8 cellular contexts compared by ENCODE assay signal in the genomic region with DNA sequence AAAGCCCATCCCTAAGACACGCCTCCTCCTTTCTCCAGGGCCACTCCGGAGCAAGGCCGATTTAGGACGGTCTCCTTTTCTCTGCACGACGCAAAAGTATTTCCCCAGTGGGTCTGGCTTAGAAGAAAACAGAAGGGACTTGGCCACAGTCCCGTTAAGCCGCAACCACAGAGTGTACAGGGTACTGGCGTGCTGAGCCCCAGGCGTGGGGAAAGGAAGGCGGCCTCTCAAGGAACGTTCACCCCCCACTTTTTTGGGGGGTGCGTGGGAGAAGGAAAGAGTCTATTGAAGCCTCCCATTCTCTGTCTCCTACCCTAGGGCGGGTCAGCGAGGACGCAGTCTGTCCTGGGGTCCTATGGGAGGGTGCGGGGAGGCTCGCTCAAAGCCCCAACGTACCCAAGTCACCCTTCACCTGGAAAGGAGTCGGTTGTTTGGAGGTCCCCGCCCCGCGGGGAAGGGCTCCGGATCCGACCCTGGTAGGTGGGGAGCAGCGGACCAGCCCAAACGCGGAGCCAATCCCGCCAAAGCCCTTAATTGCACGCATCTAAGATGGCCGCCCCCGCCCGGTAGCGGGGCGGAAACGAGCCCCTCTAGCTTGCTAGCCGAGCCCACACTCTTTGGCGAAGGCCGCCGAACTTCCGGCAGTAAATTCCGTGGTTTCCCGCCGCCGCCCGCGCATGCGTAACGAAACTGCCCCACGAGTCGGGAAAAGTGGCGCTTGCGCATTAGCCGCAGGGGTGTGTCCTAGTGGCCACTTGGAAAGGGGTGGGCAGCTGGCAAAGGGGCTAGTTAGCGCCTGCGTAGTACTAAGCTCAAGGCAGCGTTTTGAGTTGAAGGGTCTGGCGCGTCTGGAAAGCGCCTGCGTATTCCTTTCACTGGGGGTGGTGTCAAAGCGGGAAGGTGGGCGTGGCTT. TPM values are rescaled to one million over a fixed set of nuclear protein-coding genes. Genes with fewer than 3 reads are reported as not detected.
DNase-seq lines count a peak whose midpoint lies in the region; ATAC-seq and TF ChIP-seq lines count a peak whose summit lies in the region.

A gene with protein sequence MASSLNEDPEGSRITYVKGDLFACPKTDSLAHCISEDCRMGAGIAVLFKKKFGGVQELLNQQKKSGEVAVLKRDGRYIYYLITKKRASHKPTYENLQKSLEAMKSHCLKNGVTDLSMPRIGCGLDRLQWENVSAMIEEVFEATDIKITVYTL (minus strand): TSS at position 434 of the 913 bp plus-strand sequence. CDS start 722 bp downstream, outside the sequence.

- H3F3A ChIP-seq in SK-N-SH (replicated peaks; ENCODE audit: insufficient read depth) = peaks cover 28% of the 10 kb centered on the region

- H3K4me1 ChIP-seq in SK-N-SH (ENCODE audit: control insufficient read depth in 1 of 2, insufficient read depth in 2 of 2, low read depth in 1 of 2, low read length in 1 of 2) = peaks cover 20 to 23% of the 10 kb centered on the region in 2 experiments

- CTCF ChIA-PET in SK-N-SH (lab: Yijun Ruan, JAX) = interaction anchor here (1.2 kb wide), 1 partner anchor 47 kb away, joined by 3 read pairs; no protein-coding TSS in a partner anchor

- POLR2A ChIA-PET in SK-N-SH (lab: Yijun Ruan, JAX) = interaction anchor here (0.8 to 1.4 kb wide), 3 partner anchors 9 to 485 kb away, joined by 3 to 6 read pairs (median 4); a partner anchor contains a TSS

- H2AFZ ChIP-seq in SK-N-SH (ENCODE audit: low read depth) = peak within 1 kb of the TSS; percentile 91

- H3K4me3 ChIP-seq in GM06990 (replicated peaks; ENCODE audit: low read depth, low read length) = peak within 1 kb of the TSS; percentile 100
- peak within 1 kb of the TSS; percentile 90 to 99 for H3K4me3 ChIP-seq in SK-N-SH (ENCODE audit: low read depth in 2 of 2, low read length in 1 of 2)

- peak within 1 kb of the TSS; percentile 83 for H3K4me2 ChIP-seq in SK-N-SH

- peak in 1 of 2 experiments; percentile 33; a peak in 1 of 4 replicates for TF ChIP-seq EP300 in SK-N-SH (IDR thresholded peaks at IDR 0.05; ENCODE audit: borderline replicate concordance in 1 of 2, low read depth in 1 of 2, low read length in 1 of 2)

- H3K79me2 ChIP-seq in SK-N-SH (ENCODE audit: insufficient read depth) = peaks cover 55% of the 10 kb centered on the region

- under 1% methylated on average over 22 of the region's 63 CpGs for WGBS in SK-N-SH (ENCODE audit: low lambda C conversion rate)

- H3K27me3 ChIP-seq in GM06990 (replicated peaks; ENCODE audit: control insufficient read depth, insufficient read depth, low read length) (no peaks in the 10 kb centered on the region), SK-N-SH (ENCODE audit: insufficient read depth) (no peaks in the 10 kb centered on the region)

- H3K27ac ChIP-seq in SK-N-SH (ENCODE audit: low read depth in 2 of 2, low read length in 1 of 2) (peak within 1 kb of the TSS; percentile 98 to 99), temporal lobe (ENCODE audit: low read depth, low read length) (peak within 1 kb of the TSS; percentile 99)

- ATAC-seq in HG02571 (IDR thresholded peaks at IDR 0.05; ENCODE audit: unreplicated experiment) = peak; percentile 64

- H3K9me2 ChIP-seq in SK-N-SH = no peaks in the 10 kb centered on the region

- peak; percentile 99 for DNase-seq in GM06990 (ENCODE audit: extremely low read depth, insufficient read length)
- DNase-seq in NCI-H1048 (lab: John Stamatoyannopoulos, UW) = peak; percentile 99
- peak; percentile 90 for DNase-seq in SK-N-SH
- peak; percentile 100 for DNase-seq in activated naive CD4-positive, alpha-beta T cell treated with anti-CD3 and anti-CD28 coated beads, Interleukin-2, amount 50 U/mL, for 16 hours
- peak; percentile 99 for DNase-seq in globus pallidus (ENCODE audit: low spot score)
- peak; percentile 100 for DNase-seq in occipital lobe (lab: John Stamatoyannopoulos, UW)

- H4K20me1 ChIP-seq in SK-N-SH (ENCODE audit: insufficient read depth) = peaks cover 34% of the 10 kb centered on the region

- peak within 1 kb of the TSS; percentile 99 for H3K9ac ChIP-seq in SK-N-SH

- TF ChIP-seq RAD21 in SK-N-SH (IDR thresholded peaks at IDR 0.05; ENCODE audit: low read length) = no peak

- TF ChIP-seq CTCF in GM06990 (IDR thresholded peaks at IDR 0.05; ENCODE audit: insufficient read depth, low read length, poor library complexity, severe bottlenecking) (no peak), SK-N-SH (IDR thresholded peaks at IDR 0.05) (no peak)

- peaks cover 1% of the 10 kb centered on the region; the same call in 1 of the 2 replicates for H3K36me3 ChIP-seq in GM06990 (ENCODE audit: control insufficient read depth, insufficient read depth, low read length)
- peaks cover 27 to 47% of the 10 kb centered on the region in 2 experiments for H3K36me3 ChIP-seq in SK-N-SH (replicated peaks in 1 of 2; ENCODE audit: control insufficient read depth in 1 of 2, insufficient read depth in 2 of 2, low read length in 1 of 2)

- no peaks in the 10 kb centered on the region for H3K9me3 ChIP-seq in SK-N-SH

TF ChIP-seq in SK-N-SH, 30 proteins besides CTCF, POLR2A, EP300 and RAD21 (continues in another document):
- TF ChIP-seq ELF1 (IDR thresholded peaks at IDR 0.05) = peak; percentile 93
- TF ChIP-seq TEAD4 (IDR thresholded peaks at IDR 0.05; ENCODE audit: borderline replicate concordance, insufficient read depth) = no peak; the same call in 1 of the 2 replicates
- no peak for TF ChIP-seq NFIC (IDR thresholded peaks at IDR 0.05; ENCODE audit: borderline replicate concordance)
- peak; percentile 16; the same call in 1 of the 2 replicates for TF ChIP-seq TCF12 (IDR thresholded peaks at IDR 0.05)
- no peak for TF ChIP-seq FOXJ3 (CRISPR knock-in tag; IDR thresholded peaks at IDR 0.05)
- TF ChIP-seq, protein P1, sequence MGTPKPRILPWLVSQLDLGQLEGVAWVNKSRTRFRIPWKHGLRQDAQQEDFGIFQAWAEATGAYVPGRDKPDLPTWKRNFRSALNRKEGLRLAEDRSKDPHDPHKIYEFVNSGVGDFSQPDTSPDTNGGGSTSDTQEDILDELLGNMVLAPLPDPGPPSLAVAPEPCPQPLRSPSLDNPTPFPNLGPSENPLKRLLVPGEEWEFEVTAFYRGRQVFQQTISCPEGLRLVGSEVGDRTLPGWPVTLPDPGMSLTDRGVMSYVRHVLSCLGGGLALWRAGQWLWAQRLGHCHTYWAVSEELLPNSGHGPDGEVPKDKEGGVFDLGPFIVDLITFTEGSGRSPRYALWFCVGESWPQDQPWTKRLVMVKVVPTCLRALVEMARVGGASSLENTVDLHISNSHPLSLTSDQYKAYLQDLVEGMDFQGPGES (IDR thresholded peaks at IDR 0.05; ENCODE audit: low read depth, low read length) = peak; percentile 14; the same call in 1 of the 2 replicates
- TF ChIP-seq TAF1 (IDR thresholded peaks at IDR 0.05; ENCODE audit: borderline replicate concordance, low read depth, low read length) = peak; percentile 70
- no peak for TF ChIP-seq JUND (IDR thresholded peaks at IDR 0.05)
- TF ChIP-seq FOSL2 (IDR thresholded peaks at IDR 0.05; ENCODE audit: borderline replicate concordance, low read depth) = no peak
- peak; percentile 55 for TF ChIP-seq SIN3A (IDR thresholded peaks at IDR 0.05; ENCODE audit: borderline replicate concordance, low read depth, low read length)
- TF ChIP-seq, protein P2, sequence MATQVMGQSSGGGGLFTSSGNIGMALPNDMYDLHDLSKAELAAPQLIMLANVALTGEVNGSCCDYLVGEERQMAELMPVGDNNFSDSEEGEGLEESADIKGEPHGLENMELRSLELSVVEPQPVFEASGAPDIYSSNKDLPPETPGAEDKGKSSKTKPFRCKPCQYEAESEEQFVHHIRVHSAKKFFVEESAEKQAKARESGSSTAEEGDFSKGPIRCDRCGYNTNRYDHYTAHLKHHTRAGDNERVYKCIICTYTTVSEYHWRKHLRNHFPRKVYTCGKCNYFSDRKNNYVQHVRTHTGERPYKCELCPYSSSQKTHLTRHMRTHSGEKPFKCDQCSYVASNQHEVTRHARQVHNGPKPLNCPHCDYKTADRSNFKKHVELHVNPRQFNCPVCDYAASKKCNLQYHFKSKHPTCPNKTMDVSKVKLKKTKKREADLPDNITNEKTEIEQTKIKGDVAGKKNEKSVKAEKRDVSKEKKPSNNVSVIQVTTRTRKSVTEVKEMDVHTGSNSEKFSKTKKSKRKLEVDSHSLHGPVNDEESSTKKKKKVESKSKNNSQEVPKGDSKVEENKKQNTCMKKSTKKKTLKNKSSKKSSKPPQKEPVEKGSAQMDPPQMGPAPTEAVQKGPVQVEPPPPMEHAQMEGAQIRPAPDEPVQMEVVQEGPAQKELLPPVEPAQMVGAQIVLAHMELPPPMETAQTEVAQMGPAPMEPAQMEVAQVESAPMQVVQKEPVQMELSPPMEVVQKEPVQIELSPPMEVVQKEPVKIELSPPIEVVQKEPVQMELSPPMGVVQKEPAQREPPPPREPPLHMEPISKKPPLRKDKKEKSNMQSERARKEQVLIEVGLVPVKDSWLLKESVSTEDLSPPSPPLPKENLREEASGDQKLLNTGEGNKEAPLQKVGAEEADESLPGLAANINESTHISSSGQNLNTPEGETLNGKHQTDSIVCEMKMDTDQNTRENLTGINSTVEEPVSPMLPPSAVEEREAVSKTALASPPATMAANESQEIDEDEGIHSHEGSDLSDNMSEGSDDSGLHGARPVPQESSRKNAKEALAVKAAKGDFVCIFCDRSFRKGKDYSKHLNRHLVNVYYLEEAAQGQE (IDR thresholded peaks at IDR 0.05; ENCODE audit: low read depth, low read length) = peak; percentile 10; the same call in 1 of the 2 replicates
- no peak for TF ChIP-seq EZH2phosphoT487 (IDR thresholded peaks at IDR 0.05; ENCODE audit: borderline replicate concordance, low read depth)
- TF ChIP-seq, protein P3, sequence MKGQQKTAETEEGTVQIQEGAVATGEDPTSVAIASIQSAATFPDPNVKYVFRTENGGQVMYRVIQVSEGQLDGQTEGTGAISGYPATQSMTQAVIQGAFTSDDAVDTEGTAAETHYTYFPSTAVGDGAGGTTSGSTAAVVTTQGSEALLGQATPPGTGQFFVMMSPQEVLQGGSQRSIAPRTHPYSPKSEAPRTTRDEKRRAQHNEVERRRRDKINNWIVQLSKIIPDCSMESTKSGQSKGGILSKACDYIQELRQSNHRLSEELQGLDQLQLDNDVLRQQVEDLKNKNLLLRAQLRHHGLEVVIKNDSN (IDR thresholded peaks at IDR 0.05; ENCODE audit: borderline replicate concordance, low read depth) = no peak
- TF ChIP-seq GATA2 (CRISPR knock-in tag; IDR thresholded peaks at IDR 0.05) = no peak
- peak; percentile 88 for TF ChIP-seq GABPA (IDR thresholded peaks at IDR 0.05; ENCODE audit: low read depth)
- no peak for TF ChIP-seq SMC3 (IDR thresholded peaks at IDR 0.05; ENCODE audit: low read depth, low read length)
- TF ChIP-seq, protein P4, sequence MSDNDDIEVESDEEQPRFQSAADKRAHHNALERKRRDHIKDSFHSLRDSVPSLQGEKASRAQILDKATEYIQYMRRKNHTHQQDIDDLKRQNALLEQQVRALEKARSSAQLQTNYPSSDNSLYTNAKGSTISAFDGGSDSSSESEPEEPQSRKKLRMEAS (IDR thresholded peaks at IDR 0.05; ENCODE audit: low read depth) = peak; percentile 75

RNA-seq across cellular contexts. Expression of the gene that starts here (rescaled TPM):
- 5.6 and 6.4 TPM in 2 replicates for polyA plus RNA-seq in SK-N-SH (2012; rRNA removed)
- 9.3 and 15.7 TPM in 2 replicates for polyA plus RNA-seq in SK-N-SH (2012; cell fraction: cytosol; rRNA removed)
- polyA plus RNA-seq in SK-N-SH (2012; cell fraction: nucleus; rRNA removed) = 2.2 and 4.7 TPM in 2 replicates
- 15.8 TPM for total RNA-seq in occipital lobe
- total RNA-seq in temporal lobe = 12.3 TPM

Comparison
In these comparisons a context has a peak if more than half of its experiments do, and no peak if none do; other contexts are left out.
1. Peak in every context shown above with its lines: DNase-seq, ATAC-seq, H3K4me3 ChIP-seq and H3K27ac ChIP-seq.